Comparison of ENCODE assay signal across 21 cellular contexts in the genomic region with DNA sequence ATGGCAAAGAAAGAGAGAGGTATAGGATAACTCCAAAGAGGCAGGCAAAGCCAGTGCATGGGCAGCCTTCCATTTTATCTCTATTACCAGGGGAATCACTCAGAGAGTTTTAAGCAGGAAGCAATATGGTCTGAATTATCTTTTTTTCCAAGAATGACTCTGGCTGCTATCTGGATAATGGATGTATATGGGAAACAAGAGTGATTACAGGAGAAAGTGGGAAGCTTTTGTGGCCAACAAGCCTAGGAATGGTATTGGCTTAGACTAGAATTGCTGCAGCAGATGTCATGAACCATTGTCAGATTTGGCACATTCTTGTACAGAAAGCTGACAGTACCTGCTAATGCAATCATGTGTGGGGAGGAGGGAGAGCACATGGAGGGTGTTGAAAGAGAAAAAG.
DNase-seq lines count a peak whose midpoint lies in the region; ATAC-seq, FAIRE-seq and TF ChIP-seq lines count a peak whose summit lies in the region.
"Had no signal": no experiment of that assay in that cellular context is flagged by ENCODE, and none has a peak within 500 bp of the region (broad histone marks: within the 10 kb centered on the region; RNA-seq: fewer than 3 reads in every experiment).

No MANE protein-coding gene starts in this region.

- peak overlapping the region in 1 of 2 experiments; percentile 64; a peak in 2 of 4 replicates for H3K27ac ChIP-seq in SK-N-SH (ENCODE audit: low read depth in 2 of 2, low read length in 1 of 2)
- H3K27ac ChIP-seq: A549, Peyer's patch had no signal

- TF ChIP-seq CTCF in AG10803 (conservative IDR thresholded peaks at IDR 0.05; ENCODE audit: low read length) (no peak), SK-N-SH (IDR thresholded peaks at IDR 0.05) (no peak), CD14-positive monocyte (IDR thresholded peaks at IDR 0.05) (no peak)

- CTCF ChIA-PET in SK-N-SH (lab: Yijun Ruan, JAX): interaction anchor here (0.6 kb wide), 1 partner anchor 1035 kb away, joined by 3 read pairs; no protein-coding TSS in a partner anchor

- no peak for TF ChIP-seq POLR2A in GM12892 (IDR thresholded peaks at IDR 0.05; ENCODE audit: low read depth, low read length)

- no peaks in the 10 kb centered on the region for H3F3A ChIP-seq in SK-N-SH (replicated peaks; ENCODE audit: insufficient read depth)

- no peaks in the 10 kb centered on the region for H3K9me2 ChIP-seq in SK-N-SH

- H2AFZ ChIP-seq in SK-N-SH (ENCODE audit: low read depth): no peak overlapping the region

- no peak for TF ChIP-seq RAD21 in SK-N-SH (IDR thresholded peaks at IDR 0.05; ENCODE audit: low read length)

- no peaks in the 10 kb centered on the region for H3K36me3 Mint-ChIP-seq in CD14-positive monocyte
- H3K36me3 Mint-ChIP-seq: CD4-positive, CD25-positive, alpha-beta regulatory T cell had no signal

- no peaks in the 10 kb centered on the region for H3K79me2 ChIP-seq in SK-N-SH (ENCODE audit: insufficient read depth)

- no peak for FAIRE-seq in GM12892 (lab: Jason Lieb, UNC)
- FAIRE-seq: A549, GM19239 had no signal

- intact Hi-C loops in CD14-positive monocyte (cut with micrococcal nuclease): no loop called here

- no peak overlapping the region for H3K4me3 Mint-ChIP-seq in CD14-positive monocyte
- H3K4me3 Mint-ChIP-seq: CD4-positive, CD25-positive, alpha-beta regulatory T cell had no signal

- H3K4me1 Mint-ChIP-seq in CD14-positive monocyte: no peaks in the 10 kb centered on the region
- H3K4me1 Mint-ChIP-seq: CD4-positive, CD25-positive, alpha-beta regulatory T cell had no signal

- no peak for ATAC-seq in HG03457 (IDR thresholded peaks at IDR 0.05; ENCODE audit: unreplicated experiment)
- ATAC-seq: A549 had no signal

- in situ Hi-C loops in G401 (cut with HindIII; ENCODE audit: low sequenced_read_pairs): no loop called here

- peak in 1 of 2 experiments; percentile 71; a peak in 2 of 4 replicates for TF ChIP-seq EP300 in SK-N-SH (IDR thresholded peaks at IDR 0.05; ENCODE audit: borderline replicate concordance in 1 of 2, low read depth in 1 of 2, low read length in 1 of 2)

- no peaks in the 10 kb centered on the region for H4K20me1 ChIP-seq in SK-N-SH (ENCODE audit: insufficient read depth)

- POLR2A ChIA-PET in SK-N-SH (lab: Yijun Ruan, JAX): no interaction called here

- no peak overlapping the region for H3K27ac Mint-ChIP-seq in CD14-positive monocyte
- H3K27ac Mint-ChIP-seq: CD4-positive, CD25-positive, alpha-beta regulatory T cell had no signal

- H3K4me1 ChIP-seq in SK-N-SH (ENCODE audit: control insufficient read depth in 1 of 2, insufficient read depth in 2 of 2, low read depth in 1 of 2, low read length in 1 of 2): peaks cover 0 to 6% of the 10 kb centered on the region in 2 experiments; a peak in 2 of 4 replicates
- H3K4me1 ChIP-seq: BE2C, Peyer's patch had no signal

- no peaks in the 10 kb centered on the region for H3K9me3 ChIP-seq in SK-N-SH
- H3K9me3 ChIP-seq: A549, Peyer's patch had no signal

- no peak overlapping the region for H3K4me2 ChIP-seq in SK-N-SH
- H3K4me2 ChIP-seq: A549 had no signal

- H3K9me3 Mint-ChIP-seq in CD14-positive monocyte: peaks cover 2 to 9% (median 7%) of the 10 kb centered on the region in 7 donors

- no peaks in the 10 kb centered on the region for H3K27me3 Mint-ChIP-seq in CD14-positive monocyte (ENCODE audit: low read depth in 3 of 3)
- H3K27me3 Mint-ChIP-seq: CD4-positive, CD25-positive, alpha-beta regulatory T cell had no signal

- no peaks in the 10 kb centered on the region for H3K27me3 ChIP-seq in SK-N-SH (ENCODE audit: insufficient read depth)
- H3K27me3 ChIP-seq: BE2C, Peyer's patch had no signal

- H3K4me3 ChIP-seq in AG10803 (ENCODE audit: low read length) (no peak overlapping the region), SK-N-SH (ENCODE audit: low read depth in 2 of 2, low read length in 1 of 2) (no peak overlapping the region)
- H3K4me3 ChIP-seq: A549, Peyer's patch had no signal

- H3K9ac ChIP-seq in SK-N-SH: no peak overlapping the region

- H3K36me3 ChIP-seq in SK-N-SH (replicated peaks in 1 of 2; ENCODE audit: control insufficient read depth in 1 of 2, insufficient read depth in 2 of 2, low read length in 1 of 2): no peaks in the 10 kb centered on the region
- H3K36me3 ChIP-seq: BE2C, Peyer's patch had no signal

- DNase-seq in AG10803 (ENCODE audit: low read depth): peak; percentile 70
- peak; percentile 3 for DNase-seq in G401 (ENCODE audit: low spot score)
- DNase-seq in SK-N-SH: peak; percentile 30
- peak; percentile 67 for DNase-seq in fibroblast of peridontal ligament (ENCODE audit: extremely low read depth)
- no peak for DNase-seq in CD14-positive monocyte (ENCODE audit: low spot score)
- DNase-seq in GM12892 (ENCODE audit: insufficient read length): no peak
- DNase-seq: BE2C; CD4-positive, CD25-positive, alpha-beta regulatory T cell; DMS79; KG1; NCI-H1092; NCI-H1436; NCI-H187 treated with DMSO at 0.1 percent for 48 hours; NCI-H2107; NCI-H2227 treated with DMSO at 0.1 percent for 48 hours; NCI-H524; NCI-H774; Peyer's patch had no signal

TF ChIP-seq in SK-N-SH, 30 proteins besides CTCF, POLR2A, EP300 and RAD21:
- peak; percentile 66 for TF ChIP-seq RCOR1 (IDR thresholded peaks at IDR 0.05; ENCODE audit: low read length)
- TF ChIP-seq SIN3A (IDR thresholded peaks at IDR 0.05; ENCODE audit: borderline replicate concordance, low read depth, low read length): no peak
- no peak for TF ChIP-seq MXI1 (IDR thresholded peaks at IDR 0.05; ENCODE audit: low read depth, low read length)
- TF ChIP-seq, protein P1, sequence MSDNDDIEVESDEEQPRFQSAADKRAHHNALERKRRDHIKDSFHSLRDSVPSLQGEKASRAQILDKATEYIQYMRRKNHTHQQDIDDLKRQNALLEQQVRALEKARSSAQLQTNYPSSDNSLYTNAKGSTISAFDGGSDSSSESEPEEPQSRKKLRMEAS (IDR thresholded peaks at IDR 0.05; ENCODE audit: low read depth): no peak
- TF ChIP-seq MEF2A (IDR thresholded peaks at IDR 0.05; ENCODE audit: borderline replicate concordance, low read depth): no peak
- 0 out of 2 replicates have a peak, but pooled peaks have one; percentile 24 for TF ChIP-seq GATA2 (CRISPR knock-in tag; IDR thresholded peaks at IDR 0.05)
- no peak for TF ChIP-seq EZH2phosphoT487 (IDR thresholded peaks at IDR 0.05; ENCODE audit: borderline replicate concordance, low read depth)
- TF ChIP-seq SMC3 (IDR thresholded peaks at IDR 0.05; ENCODE audit: low read depth, low read length): no peak
- no peak for TF ChIP-seq TCF12 (IDR thresholded peaks at IDR 0.05)
- TF ChIP-seq ELF1 (IDR thresholded peaks at IDR 0.05): no peak
- TF ChIP-seq RXRA (IDR thresholded peaks at IDR 0.05; ENCODE audit: borderline replicate concordance, low read depth): no peak
- TF ChIP-seq GABPA (IDR thresholded peaks at IDR 0.05; ENCODE audit: low read depth): no peak
- TF ChIP-seq, protein P2, sequence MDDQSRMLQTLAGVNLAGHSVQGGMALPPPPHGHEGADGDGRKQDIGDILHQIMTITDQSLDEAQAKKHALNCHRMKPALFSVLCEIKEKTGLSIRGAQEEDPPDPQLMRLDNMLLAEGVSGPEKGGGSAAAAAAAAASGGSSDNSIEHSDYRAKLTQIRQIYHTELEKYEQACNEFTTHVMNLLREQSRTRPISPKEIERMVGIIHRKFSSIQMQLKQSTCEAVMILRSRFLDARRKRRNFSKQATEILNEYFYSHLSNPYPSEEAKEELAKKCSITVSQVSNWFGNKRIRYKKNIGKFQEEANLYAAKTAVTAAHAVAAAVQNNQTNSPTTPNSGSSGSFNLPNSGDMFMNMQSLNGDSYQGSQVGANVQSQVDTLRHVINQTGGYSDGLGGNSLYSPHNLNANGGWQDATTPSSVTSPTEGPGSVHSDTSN (IDR thresholded peaks at IDR 0.05): no peak
- no peak for TF ChIP-seq YY1 (IDR thresholded peaks at IDR 0.05; ENCODE audit: low read depth)
- TF ChIP-seq, protein P3, sequence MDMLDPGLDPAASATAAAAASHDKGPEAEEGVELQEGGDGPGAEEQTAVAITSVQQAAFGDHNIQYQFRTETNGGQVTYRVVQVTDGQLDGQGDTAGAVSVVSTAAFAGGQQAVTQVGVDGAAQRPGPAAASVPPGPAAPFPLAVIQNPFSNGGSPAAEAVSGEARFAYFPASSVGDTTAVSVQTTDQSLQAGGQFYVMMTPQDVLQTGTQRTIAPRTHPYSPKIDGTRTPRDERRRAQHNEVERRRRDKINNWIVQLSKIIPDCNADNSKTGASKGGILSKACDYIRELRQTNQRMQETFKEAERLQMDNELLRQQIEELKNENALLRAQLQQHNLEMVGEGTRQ (IDR thresholded peaks at IDR 0.05; ENCODE audit: borderline replicate concordance, low read depth, low read length): no peak
- no peak for TF ChIP-seq FOXJ3 (CRISPR knock-in tag; IDR thresholded peaks at IDR 0.05)
- TF ChIP-seq TEAD4 (IDR thresholded peaks at IDR 0.05; ENCODE audit: borderline replicate concordance, insufficient read depth): no peak
- no peak for TF ChIP-seq POLR2AphosphoS5 (IDR thresholded peaks at IDR 0.05; ENCODE audit: low read depth, low read length)

Comparison
In these comparisons a context has a peak if more than half of its experiments do, and no peak if none do; other contexts are left out.
1. DNase-seq: peak in AG10803 (single experiment), G401 (single experiment), SK-N-SH (single experiment) and fibroblast of peridontal ligament (single experiment); none in CD14-positive monocyte (single experiment) and GM12892 (single experiment).